1 cellular context compared by ENCODE assay signal in genomic region chr17:39920218-39921210, GRCh38.
TF ChIP-seq lines count a peak whose summit lies in the region.

No MANE protein-coding gene starts in this region.

TF ChIP-seq in HepG2, 621 proteins besides CTCF, POLR2A, EP300 and RAD21 (continues in another document):
- TF ChIP-seq ZNF503 (CRISPR knock-in tag; IDR thresholded peaks at IDR 0.05) (no peak), SNRNP70 (IDR thresholded peaks at IDR 0.05; ENCODE audit: low read depth, low read length) (no peak), ZBTB1 (CRISPR knock-in tag; IDR thresholded peaks at IDR 0.05; ENCODE audit: borderline replicate concordance) (no peak), ZSCAN9 (CRISPR knock-in tag; IDR thresholded peaks at IDR 0.05; ENCODE audit: borderline replicate concordance) (no peak), ZNF274 (CRISPR knock-in tag; IDR thresholded peaks at IDR 0.05) (peak; percentile 24; the same call in 1 of the 2 replicates), RORA (CRISPR knock-in tag; IDR thresholded peaks at IDR 0.05) (no peak), ATRX (CRISPR knock-in tag; IDR thresholded peaks at IDR 0.05; ENCODE audit: borderline replicate concordance) (no peak), NR2F1 (CRISPR knock-in tag; IDR thresholded peaks at IDR 0.05) (peak in 1 of 2 experiments; percentile 26; a peak in 1 of 4 replicates), HMG20B (CRISPR knock-in tag; conservative IDR thresholded peaks at IDR 0.05) (no peak), SMARCE1 (IDR thresholded peaks at IDR 0.05; ENCODE audit: borderline replicate concordance) (no peak), POLR2AphosphoS5 (IDR thresholded peaks at IDR 0.05; ENCODE audit: low read depth, low read length) (peak; percentile 55), ARNT2 (CRISPR knock-in tag; IDR thresholded peaks at IDR 0.05; ENCODE audit: low read depth) (0 out of 2 replicates have a peak, but pooled peaks have one; percentile 18), NR1H2 (CRISPR knock-in tag; IDR thresholded peaks at IDR 0.05; ENCODE audit: borderline replicate concordance, low read depth) (no peak), ZNF710 (CRISPR knock-in tag; IDR thresholded peaks at IDR 0.05; ENCODE audit: borderline replicate concordance) (no peak), SNAPC2 (CRISPR knock-in tag; IDR thresholded peaks at IDR 0.05) (no peak), ZNF136 (CRISPR knock-in tag; IDR thresholded peaks at IDR 0.05; ENCODE audit: low read depth) (0 out of 2 replicates have a peak, but pooled peaks have one; percentile 27), HOXA3 (CRISPR knock-in tag; IDR thresholded peaks at IDR 0.05) (no peak; the same call in 1 of the 2 replicates), ELF1 (CRISPR knock-in tag; IDR thresholded peaks at IDR 0.05) (peak; percentile 44; the same call in 1 of the 2 replicates), ZNF724P (CRISPR knock-in tag; IDR thresholded peaks at IDR 0.05; ENCODE audit: borderline replicate concordance) (no peak), ZNF501 (CRISPR knock-in tag; IDR thresholded peaks at IDR 0.05) (no peak), ZNF232 (CRISPR knock-in tag; IDR thresholded peaks at IDR 0.05; ENCODE audit: borderline replicate concordance) (no peak), TERF1 (CRISPR knock-in tag; IDR thresholded peaks at IDR 0.05) (no peak), LCORL (IDR thresholded peaks at IDR 0.05) (no peak), LCORL (CRISPR knock-in tag; IDR thresholded peaks at IDR 0.05) (peak; percentile 85), MAZ (IDR thresholded peaks at IDR 0.05; ENCODE audit: borderline replicate concordance, low read depth, low read length) (no peak), MAZ (CRISPR knock-in tag; IDR thresholded peaks at IDR 0.05; ENCODE audit: low read depth) (0 out of 2 replicates have a peak, but pooled peaks have one; percentile 22), RXRB (CRISPR knock-in tag; IDR thresholded peaks at IDR 0.05; ENCODE audit: borderline replicate concordance) (peak; percentile 55; the same call in 1 of the 2 replicates), ZNF607 (CRISPR knock-in tag; IDR thresholded peaks at IDR 0.05; ENCODE audit: borderline replicate concordance) (peak; percentile 48; the same call in 1 of the 2 replicates), POLR2G (IDR thresholded peaks at IDR 0.05; ENCODE audit: low read depth, low read length) (peak; percentile 40), SRSF9 (IDR thresholded peaks at IDR 0.05; ENCODE audit: borderline replicate concordance, insufficient read depth, low read depth, low read length, poor library complexity, severe bottlenecking) (no peak), HINFP (CRISPR knock-in tag; IDR thresholded peaks at IDR 0.05; ENCODE audit: low read depth) (no peak), AGO2 (optimal IDR thresholded peaks at IDR 0.05; ENCODE audit: low read depth, low read length) (peak; percentile 88), ZNF589 (CRISPR knock-in tag; conservative IDR thresholded peaks at IDR 0.05) (no peak), ESRRA (CRISPR knock-in tag; IDR thresholded peaks at IDR 0.05; ENCODE audit: low read depth) (no peak), CHD4 (IDR thresholded peaks at IDR 0.05; ENCODE audit: borderline replicate concordance, low read length) (no peak), TBP (CRISPR knock-in tag; IDR thresholded peaks at IDR 0.05) (no peak), ZNF614 (CRISPR knock-in tag; IDR thresholded peaks at IDR 0.05; ENCODE audit: borderline replicate concordance) (no peak), SALL2 (CRISPR knock-in tag; IDR thresholded peaks at IDR 0.05) (no peak), ZNF569 (CRISPR knock-in tag; IDR thresholded peaks at IDR 0.05; ENCODE audit: borderline replicate concordance) (no peak), KAT8 (CRISPR knock-in tag; IDR thresholded peaks at IDR 0.05) (no peak), ZNF616 (CRISPR knock-in tag; IDR thresholded peaks at IDR 0.05; ENCODE audit: low read depth) (no peak), ZNF44 (CRISPR knock-in tag; IDR thresholded peaks at IDR 0.05) (no peak)
- TF ChIP-seq, protein P1, sequence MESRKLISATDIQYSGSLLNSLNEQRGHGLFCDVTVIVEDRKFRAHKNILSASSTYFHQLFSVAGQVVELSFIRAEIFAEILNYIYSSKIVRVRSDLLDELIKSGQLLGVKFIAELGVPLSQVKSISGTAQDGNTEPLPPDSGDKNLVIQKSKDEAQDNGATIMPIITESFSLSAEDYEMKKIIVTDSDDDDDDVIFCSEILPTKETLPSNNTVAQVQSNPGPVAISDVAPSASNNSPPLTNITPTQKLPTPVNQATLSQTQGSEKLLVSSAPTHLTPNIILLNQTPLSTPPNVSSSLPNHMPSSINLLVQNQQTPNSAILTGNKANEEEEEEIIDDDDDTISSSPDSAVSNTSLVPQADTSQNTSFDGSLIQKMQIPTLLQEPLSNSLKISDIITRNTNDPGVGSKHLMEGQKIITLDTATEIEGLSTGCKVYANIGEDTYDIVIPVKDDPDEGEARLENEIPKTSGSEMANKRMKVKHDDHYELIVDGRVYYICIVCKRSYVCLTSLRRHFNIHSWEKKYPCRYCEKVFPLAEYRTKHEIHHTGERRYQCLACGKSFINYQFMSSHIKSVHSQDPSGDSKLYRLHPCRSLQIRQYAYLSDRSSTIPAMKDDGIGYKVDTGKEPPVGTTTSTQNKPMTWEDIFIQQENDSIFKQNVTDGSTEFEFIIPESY (CRISPR knock-in tag; IDR thresholded peaks at IDR 0.05) = peak; percentile 99
- TF ChIP-seq, protein P2, sequence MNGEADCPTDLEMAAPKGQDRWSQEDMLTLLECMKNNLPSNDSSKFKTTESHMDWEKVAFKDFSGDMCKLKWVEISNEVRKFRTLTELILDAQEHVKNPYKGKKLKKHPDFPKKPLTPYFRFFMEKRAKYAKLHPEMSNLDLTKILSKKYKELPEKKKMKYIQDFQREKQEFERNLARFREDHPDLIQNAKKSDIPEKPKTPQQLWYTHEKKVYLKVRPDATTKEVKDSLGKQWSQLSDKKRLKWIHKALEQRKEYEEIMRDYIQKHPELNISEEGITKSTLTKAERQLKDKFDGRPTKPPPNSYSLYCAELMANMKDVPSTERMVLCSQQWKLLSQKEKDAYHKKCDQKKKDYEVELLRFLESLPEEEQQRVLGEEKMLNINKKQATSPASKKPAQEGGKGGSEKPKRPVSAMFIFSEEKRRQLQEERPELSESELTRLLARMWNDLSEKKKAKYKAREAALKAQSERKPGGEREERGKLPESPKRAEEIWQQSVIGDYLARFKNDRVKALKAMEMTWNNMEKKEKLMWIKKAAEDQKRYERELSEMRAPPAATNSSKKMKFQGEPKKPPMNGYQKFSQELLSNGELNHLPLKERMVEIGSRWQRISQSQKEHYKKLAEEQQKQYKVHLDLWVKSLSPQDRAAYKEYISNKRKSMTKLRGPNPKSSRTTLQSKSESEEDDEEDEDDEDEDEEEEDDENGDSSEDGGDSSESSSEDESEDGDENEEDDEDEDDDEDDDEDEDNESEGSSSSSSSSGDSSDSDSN (CRISPR knock-in tag; IDR thresholded peaks at IDR 0.05) = no peak; the same call in 1 of the 2 replicates
- TF ChIP-seq, protein P3, sequence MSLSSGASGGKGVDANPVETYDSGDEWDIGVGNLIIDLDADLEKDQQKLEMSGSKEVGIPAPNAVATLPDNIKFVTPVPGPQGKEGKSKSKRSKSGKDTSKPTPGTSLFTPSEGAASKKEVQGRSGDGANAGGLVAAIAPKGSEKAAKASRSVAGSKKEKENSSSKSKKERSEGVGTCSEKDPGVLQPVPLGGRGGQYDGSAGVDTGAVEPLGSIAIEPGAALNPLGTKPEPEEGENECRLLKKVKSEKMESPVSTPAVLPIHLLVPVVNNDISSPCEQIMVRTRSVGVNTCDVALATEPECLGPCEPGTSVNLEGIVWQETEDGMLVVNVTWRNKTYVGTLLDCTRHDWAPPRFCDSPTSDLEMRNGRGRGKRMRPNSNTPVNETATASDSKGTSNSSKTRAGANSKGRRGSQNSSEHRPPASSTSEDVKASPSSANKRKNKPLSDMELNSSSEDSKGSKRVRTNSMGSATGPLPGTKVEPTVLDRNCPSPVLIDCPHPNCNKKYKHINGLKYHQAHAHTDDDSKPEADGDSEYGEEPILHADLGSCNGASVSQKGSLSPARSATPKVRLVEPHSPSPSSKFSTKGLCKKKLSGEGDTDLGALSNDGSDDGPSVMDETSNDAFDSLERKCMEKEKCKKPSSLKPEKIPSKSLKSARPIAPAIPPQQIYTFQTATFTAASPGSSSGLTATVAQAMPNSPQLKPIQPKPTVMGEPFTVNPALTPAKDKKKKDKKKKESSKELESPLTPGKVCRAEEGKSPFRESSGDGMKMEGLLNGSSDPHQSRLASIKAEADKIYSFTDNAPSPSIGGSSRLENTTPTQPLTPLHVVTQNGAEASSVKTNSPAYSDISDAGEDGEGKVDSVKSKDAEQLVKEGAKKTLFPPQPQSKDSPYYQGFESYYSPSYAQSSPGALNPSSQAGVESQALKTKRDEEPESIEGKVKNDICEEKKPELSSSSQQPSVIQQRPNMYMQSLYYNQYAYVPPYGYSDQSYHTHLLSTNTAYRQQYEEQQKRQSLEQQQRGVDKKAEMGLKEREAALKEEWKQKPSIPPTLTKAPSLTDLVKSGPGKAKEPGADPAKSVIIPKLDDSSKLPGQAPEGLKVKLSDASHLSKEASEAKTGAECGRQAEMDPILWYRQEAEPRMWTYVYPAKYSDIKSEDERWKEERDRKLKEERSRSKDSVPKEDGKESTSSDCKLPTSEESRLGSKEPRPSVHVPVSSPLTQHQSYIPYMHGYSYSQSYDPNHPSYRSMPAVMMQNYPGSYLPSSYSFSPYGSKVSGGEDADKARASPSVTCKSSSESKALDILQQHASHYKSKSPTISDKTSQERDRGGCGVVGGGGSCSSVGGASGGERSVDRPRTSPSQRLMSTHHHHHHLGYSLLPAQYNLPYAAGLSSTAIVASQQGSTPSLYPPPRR (CRISPR knock-in tag; IDR thresholded peaks at IDR 0.05; ENCODE audit: borderline replicate concordance) = peak; percentile 52; the same call in 1 of the 2 replicates
- TF ChIP-seq, protein P4, sequence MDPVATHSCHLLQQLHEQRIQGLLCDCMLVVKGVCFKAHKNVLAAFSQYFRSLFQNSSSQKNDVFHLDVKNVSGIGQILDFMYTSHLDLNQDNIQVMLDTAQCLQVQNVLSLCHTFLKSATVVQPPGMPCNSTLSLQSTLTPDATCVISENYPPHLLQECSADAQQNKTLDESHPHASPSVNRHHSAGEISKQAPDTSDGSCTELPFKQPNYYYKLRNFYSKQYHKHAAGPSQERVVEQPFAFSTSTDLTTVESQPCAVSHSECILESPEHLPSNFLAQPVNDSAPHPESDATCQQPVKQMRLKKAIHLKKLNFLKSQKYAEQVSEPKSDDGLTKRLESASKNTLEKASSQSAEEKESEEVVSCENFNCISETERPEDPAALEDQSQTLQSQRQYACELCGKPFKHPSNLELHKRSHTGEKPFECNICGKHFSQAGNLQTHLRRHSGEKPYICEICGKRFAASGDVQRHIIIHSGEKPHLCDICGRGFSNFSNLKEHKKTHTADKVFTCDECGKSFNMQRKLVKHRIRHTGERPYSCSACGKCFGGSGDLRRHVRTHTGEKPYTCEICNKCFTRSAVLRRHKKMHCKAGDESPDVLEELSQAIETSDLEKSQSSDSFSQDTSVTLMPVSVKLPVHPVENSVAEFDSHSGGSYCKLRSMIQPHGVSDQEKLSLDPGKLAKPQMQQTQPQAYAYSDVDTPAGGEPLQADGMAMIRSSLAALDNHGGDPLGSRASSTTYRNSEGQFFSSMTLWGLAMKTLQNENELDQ (CRISPR knock-in tag; IDR thresholded peaks at IDR 0.05; ENCODE audit: borderline replicate concordance) = no peak
- TF ChIP-seq, protein P5, sequence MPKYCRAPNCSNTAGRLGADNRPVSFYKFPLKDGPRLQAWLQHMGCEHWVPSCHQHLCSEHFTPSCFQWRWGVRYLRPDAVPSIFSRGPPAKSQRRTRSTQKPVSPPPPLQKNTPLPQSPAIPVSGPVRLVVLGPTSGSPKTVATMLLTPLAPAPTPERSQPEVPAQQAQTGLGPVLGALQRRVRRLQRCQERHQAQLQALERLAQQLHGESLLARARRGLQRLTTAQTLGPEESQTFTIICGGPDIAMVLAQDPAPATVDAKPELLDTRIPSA (CRISPR knock-in tag; IDR thresholded peaks at IDR 0.05; ENCODE audit: borderline replicate concordance) = no peak
